In the genomic region with DNA sequence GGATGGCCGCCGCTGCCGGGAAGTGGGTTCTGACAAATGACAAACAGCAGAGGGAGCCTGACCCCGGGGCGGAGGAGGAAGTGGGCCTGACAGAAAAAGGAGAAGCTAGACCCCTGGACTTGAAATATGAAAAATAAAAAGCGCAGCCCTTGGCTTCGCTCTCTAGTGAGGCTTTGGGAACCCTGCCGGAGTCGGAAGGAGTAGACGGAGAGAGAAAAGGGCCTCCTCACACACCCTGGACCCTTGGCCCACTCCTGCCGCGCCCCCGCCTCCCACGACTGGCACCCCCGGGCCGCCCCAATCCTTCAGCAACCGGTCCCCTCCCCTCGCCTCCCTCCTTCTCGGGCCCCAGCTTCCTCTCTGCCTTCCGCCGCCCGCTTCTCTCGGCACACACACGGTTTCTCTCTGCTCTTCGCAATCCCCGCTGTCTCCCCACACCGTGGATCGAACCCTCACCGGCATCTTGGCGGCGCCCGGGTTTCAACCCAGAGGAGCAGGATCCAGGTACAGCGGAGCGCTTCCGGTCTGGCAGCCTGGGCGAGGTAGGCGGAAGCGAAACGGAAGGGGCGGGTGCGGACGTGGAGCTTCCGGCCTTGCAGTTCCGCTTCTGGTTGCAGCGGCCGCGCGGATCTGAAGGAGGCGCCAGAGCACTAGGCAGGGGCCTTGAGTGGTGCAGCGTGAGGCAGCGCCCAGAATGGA, we compare ENCODE assay signal across 1 cellular context.
TF ChIP-seq lines count a peak whose summit lies in the region.

ARPC3 (minus strand) TSS at position 539 of the 699 bp plus-strand sequence; CDS start at position 462, 77 bp downstream.

TF ChIP-seq in H1, 55 proteins besides CTCF, POLR2A, EP300 and RAD21:
- TF ChIP-seq, protein P1, sequence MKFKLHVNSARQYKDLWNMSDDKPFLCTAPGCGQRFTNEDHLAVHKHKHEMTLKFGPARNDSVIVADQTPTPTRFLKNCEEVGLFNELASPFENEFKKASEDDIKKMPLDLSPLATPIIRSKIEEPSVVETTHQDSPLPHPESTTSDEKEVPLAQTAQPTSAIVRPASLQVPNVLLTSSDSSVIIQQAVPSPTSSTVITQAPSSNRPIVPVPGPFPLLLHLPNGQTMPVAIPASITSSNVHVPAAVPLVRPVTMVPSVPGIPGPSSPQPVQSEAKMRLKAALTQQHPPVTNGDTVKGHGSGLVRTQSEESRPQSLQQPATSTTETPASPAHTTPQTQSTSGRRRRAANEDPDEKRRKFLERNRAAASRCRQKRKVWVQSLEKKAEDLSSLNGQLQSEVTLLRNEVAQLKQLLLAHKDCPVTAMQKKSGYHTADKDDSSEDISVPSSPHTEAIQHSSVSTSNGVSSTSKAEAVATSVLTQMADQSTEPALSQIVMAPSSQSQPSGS (IDR thresholded peaks at IDR 0.05; ENCODE audit: low read length), result no peak
- TF ChIP-seq SIRT6 (IDR thresholded peaks at IDR 0.05; ENCODE audit: low read length), result no peak
- no peak for TF ChIP-seq SIX5 (IDR thresholded peaks at IDR 0.05; ENCODE audit: low read depth, low read length)
- TF ChIP-seq POU5F1 (IDR thresholded peaks at IDR 0.05; ENCODE audit: low read depth, low read length), result no peak
- TF ChIP-seq FOSL1 (IDR thresholded peaks at IDR 0.05; ENCODE audit: insufficient read depth, low read depth, low read length), result no peak
- peak; percentile 98 for TF ChIP-seq EGR1 (IDR thresholded peaks at IDR 0.05; ENCODE audit: borderline replicate concordance, low read depth, low read length)
- TF ChIP-seq BCL11A (IDR thresholded peaks at IDR 0.05; ENCODE audit: low read depth in 2 of 2, low read length in 2 of 2), result no peak
- no peak for TF ChIP-seq RBBP5 (IDR thresholded peaks at IDR 0.05; ENCODE audit: borderline replicate concordance, low read depth, low read length)
- TF ChIP-seq KDM1A (IDR thresholded peaks at IDR 0.05; ENCODE audit: borderline replicate concordance, low read length), result no peak
- TF ChIP-seq CBX5 (IDR thresholded peaks at IDR 0.05; ENCODE audit: low read depth, low read length), result no peak
- TF ChIP-seq, protein P2, sequence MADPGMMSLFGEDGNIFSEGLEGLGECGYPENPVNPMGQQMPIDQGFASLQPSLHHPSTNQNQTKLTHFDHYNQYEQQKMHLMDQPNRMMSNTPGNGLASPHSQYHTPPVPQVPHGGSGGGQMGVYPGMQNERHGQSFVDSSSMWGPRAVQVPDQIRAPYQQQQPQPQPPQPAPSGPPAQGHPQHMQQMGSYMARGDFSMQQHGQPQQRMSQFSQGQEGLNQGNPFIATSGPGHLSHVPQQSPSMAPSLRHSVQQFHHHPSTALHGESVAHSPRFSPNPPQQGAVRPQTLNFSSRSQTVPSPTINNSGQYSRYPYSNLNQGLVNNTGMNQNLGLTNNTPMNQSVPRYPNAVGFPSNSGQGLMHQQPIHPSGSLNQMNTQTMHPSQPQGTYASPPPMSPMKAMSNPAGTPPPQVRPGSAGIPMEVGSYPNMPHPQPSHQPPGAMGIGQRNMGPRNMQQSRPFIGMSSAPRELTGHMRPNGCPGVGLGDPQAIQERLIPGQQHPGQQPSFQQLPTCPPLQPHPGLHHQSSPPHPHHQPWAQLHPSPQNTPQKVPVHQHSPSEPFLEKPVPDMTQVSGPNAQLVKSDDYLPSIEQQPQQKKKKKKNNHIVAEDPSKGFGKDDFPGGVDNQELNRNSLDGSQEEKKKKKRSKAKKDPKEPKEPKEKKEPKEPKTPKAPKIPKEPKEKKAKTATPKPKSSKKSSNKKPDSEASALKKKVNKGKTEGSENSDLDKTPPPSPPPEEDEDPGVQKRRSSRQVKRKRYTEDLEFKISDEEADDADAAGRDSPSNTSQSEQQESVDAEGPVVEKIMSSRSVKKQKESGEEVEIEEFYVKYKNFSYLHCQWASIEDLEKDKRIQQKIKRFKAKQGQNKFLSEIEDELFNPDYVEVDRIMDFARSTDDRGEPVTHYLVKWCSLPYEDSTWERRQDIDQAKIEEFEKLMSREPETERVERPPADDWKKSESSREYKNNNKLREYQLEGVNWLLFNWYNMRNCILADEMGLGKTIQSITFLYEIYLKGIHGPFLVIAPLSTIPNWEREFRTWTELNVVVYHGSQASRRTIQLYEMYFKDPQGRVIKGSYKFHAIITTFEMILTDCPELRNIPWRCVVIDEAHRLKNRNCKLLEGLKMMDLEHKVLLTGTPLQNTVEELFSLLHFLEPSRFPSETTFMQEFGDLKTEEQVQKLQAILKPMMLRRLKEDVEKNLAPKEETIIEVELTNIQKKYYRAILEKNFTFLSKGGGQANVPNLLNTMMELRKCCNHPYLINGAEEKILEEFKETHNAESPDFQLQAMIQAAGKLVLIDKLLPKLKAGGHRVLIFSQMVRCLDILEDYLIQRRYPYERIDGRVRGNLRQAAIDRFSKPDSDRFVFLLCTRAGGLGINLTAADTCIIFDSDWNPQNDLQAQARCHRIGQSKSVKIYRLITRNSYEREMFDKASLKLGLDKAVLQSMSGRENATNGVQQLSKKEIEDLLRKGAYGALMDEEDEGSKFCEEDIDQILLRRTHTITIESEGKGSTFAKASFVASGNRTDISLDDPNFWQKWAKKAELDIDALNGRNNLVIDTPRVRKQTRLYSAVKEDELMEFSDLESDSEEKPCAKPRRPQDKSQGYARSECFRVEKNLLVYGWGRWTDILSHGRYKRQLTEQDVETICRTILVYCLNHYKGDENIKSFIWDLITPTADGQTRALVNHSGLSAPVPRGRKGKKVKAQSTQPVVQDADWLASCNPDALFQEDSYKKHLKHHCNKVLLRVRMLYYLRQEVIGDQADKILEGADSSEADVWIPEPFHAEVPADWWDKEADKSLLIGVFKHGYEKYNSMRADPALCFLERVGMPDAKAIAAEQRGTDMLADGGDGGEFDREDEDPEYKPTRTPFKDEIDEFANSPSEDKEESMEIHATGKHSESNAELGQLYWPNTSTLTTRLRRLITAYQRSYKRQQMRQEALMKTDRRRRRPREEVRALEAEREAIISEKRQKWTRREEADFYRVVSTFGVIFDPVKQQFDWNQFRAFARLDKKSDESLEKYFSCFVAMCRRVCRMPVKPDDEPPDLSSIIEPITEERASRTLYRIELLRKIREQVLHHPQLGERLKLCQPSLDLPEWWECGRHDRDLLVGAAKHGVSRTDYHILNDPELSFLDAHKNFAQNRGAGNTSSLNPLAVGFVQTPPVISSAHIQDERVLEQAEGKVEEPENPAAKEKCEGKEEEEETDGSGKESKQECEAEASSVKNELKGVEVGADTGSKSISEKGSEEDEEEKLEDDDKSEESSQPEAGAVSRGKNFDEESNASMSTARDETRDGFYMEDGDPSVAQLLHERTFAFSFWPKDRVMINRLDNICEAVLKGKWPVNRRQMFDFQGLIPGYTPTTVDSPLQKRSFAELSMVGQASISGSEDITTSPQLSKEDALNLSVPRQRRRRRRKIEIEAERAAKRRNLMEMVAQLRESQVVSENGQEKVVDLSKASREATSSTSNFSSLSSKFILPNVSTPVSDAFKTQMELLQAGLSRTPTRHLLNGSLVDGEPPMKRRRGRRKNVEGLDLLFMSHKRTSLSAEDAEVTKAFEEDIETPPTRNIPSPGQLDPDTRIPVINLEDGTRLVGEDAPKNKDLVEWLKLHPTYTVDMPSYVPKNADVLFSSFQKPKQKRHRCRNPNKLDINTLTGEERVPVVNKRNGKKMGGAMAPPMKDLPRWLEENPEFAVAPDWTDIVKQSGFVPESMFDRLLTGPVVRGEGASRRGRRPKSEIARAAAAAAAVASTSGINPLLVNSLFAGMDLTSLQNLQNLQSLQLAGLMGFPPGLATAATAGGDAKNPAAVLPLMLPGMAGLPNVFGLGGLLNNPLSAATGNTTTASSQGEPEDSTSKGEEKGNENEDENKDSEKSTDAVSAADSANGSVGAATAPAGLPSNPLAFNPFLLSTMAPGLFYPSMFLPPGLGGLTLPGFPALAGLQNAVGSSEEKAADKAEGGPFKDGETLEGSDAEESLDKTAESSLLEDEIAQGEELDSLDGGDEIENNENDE (IDR thresholded peaks at IDR 0.05; ENCODE audit: insufficient replicate concordance, low read length), result no peak
- TF ChIP-seq GTF2F1 (IDR thresholded peaks at IDR 0.05; ENCODE audit: borderline replicate concordance, low read depth, low read length), result peak; percentile 94
- no peak for TF ChIP-seq SUZ12 (IDR thresholded peaks at IDR 0.05; ENCODE audit: low read length)
- no peak for TF ChIP-seq E2F6 (IDR thresholded peaks at IDR 0.05)
- TF ChIP-seq SRF (IDR thresholded peaks at IDR 0.05; ENCODE audit: low read depth, low read length), result no peak
- TF ChIP-seq SP2 (IDR thresholded peaks at IDR 0.05; ENCODE audit: low read length), result no peak
- no peak; the same call in 1 of the 2 replicates for TF ChIP-seq BRCA1 (IDR thresholded peaks at IDR 0.05; ENCODE audit: low read depth, low read length)
- peak; percentile 21 for TF ChIP-seq TAF7 (optimal IDR thresholded peaks at IDR 0.05; ENCODE audit: borderline replicate concordance, low read depth, low read length)
- TF ChIP-seq PHF8 (conservative IDR thresholded peaks at IDR 0.05; ENCODE audit: low read depth, low read length), result peak; percentile 61; the same call in 1 of the 2 replicates
- TF ChIP-seq KDM5A (IDR thresholded peaks at IDR 0.05; ENCODE audit: low read length), result no peak
- no peak for TF ChIP-seq EZH2 (IDR thresholded peaks at IDR 0.05; ENCODE audit: low read depth, low read length, severe bottlenecking)
- TF ChIP-seq CBX8 (IDR thresholded peaks at IDR 0.05; ENCODE audit: borderline replicate concordance, low read depth, low read length), result no peak
- TF ChIP-seq ZNF274 (IDR thresholded peaks at IDR 0.05; ENCODE audit: borderline replicate concordance, extremely low read depth, low read length), result no peak
- peak; percentile 75 for TF ChIP-seq MAX (IDR thresholded peaks at IDR 0.05)
- TF ChIP-seq TBP (IDR thresholded peaks at IDR 0.05; ENCODE audit: low read depth, low read length), result peak; percentile 48; the same call in 1 of the 2 replicates
- no peak for TF ChIP-seq CREB1 (IDR thresholded peaks at IDR 0.05)
- TF ChIP-seq TCF12 (IDR thresholded peaks at IDR 0.05; ENCODE audit: low read depth, low read length), result no peak
- TF ChIP-seq RNF2 (IDR thresholded peaks at IDR 0.05; ENCODE audit: borderline replicate concordance, low read depth, low read length, missing control alignments, poor library complexity, severe bottlenecking), result no peak
- TF ChIP-seq ASH2L (IDR thresholded peaks at IDR 0.05; ENCODE audit: low read length), result peak; percentile 46
- no peak for TF ChIP-seq NRF1 (IDR thresholded peaks at IDR 0.05; ENCODE audit: low read depth, low read length)
- TF ChIP-seq CHD2 (IDR thresholded peaks at IDR 0.05; ENCODE audit: low read length), result no peak
- TF ChIP-seq MAFK (IDR thresholded peaks at IDR 0.05; ENCODE audit: low read depth, low read length), result no peak
- TF ChIP-seq KDM4A (IDR thresholded peaks at IDR 0.05; ENCODE audit: low read depth, low read length, severe bottlenecking), result no peak
- no peak for TF ChIP-seq CTBP2 (IDR thresholded peaks at IDR 0.05; ENCODE audit: borderline replicate concordance, insufficient read depth, insufficient read length, low read length)
- no peak for TF ChIP-seq RXRA (IDR thresholded peaks at IDR 0.05; ENCODE audit: insufficient read depth, low read depth, low read length)
- TF ChIP-seq YY1 (IDR thresholded peaks at IDR 0.05; ENCODE audit: low read depth, low read length), result peak; percentile 67; the same call in 1 of the 2 replicates
- TF ChIP-seq NANOG (IDR thresholded peaks at IDR 0.05; ENCODE audit: insufficient read depth, low read depth, low read length, poor library complexity, severe bottlenecking), result peak; percentile 23
- TF ChIP-seq SP1 (IDR thresholded peaks at IDR 0.05; ENCODE audit: low read depth, low read length), result no peak
- no peak for TF ChIP-seq BACH1 (IDR thresholded peaks at IDR 0.05; ENCODE audit: low read length)
- peak; percentile 66 to 95 for TF ChIP-seq SIN3A (conservative IDR thresholded peaks at IDR 0.05 in 1 of 2, IDR thresholded peaks at IDR 0.05 in 1 of 2; ENCODE audit: low read depth in 1 of 2, low read length in 2 of 2)
- no peak for TF ChIP-seq SAP30 (IDR thresholded peaks at IDR 0.05; ENCODE audit: insufficient read depth, insufficient replicate concordance, low read length)
- TF ChIP-seq USF2 (IDR thresholded peaks at IDR 0.05; ENCODE audit: low read length), result no peak
- no peak for TF ChIP-seq CHD1 (IDR thresholded peaks at IDR 0.05; ENCODE audit: low read depth, low read length)
- no peak for TF ChIP-seq TEAD4 (IDR thresholded peaks at IDR 0.05; ENCODE audit: low read depth, low read length)
- TF ChIP-seq, protein P3, sequence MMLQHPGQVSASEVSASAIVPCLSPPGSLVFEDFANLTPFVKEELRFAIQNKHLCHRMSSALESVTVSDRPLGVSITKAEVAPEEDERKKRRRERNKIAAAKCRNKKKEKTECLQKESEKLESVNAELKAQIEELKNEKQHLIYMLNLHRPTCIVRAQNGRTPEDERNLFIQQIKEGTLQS (IDR thresholded peaks at IDR 0.05; ENCODE audit: insufficient read depth, low read depth, low read length), result no peak
- no peak for TF ChIP-seq JUND (IDR thresholded peaks at IDR 0.05; ENCODE audit: low read length)
- no peak for TF ChIP-seq CEBPB (IDR thresholded peaks at IDR 0.05; ENCODE audit: low read depth, low read length)
- TF ChIP-seq RFX5 (IDR thresholded peaks at IDR 0.05; ENCODE audit: borderline replicate concordance, low read depth, low read length), result no peak
- TF ChIP-seq POLR2AphosphoS5 (IDR thresholded peaks at IDR 0.05; ENCODE audit: low read depth, low read length), result no peak
- TF ChIP-seq JUN (IDR thresholded peaks at IDR 0.05; ENCODE audit: low read depth, low read length), result no peak
- peak in 1 of 2 experiments; percentile 28; a peak in 1 of 4 replicates for TF ChIP-seq HDAC2 (IDR thresholded peaks at IDR 0.05; ENCODE audit: borderline replicate concordance in 1 of 2, low read depth in 2 of 2, low read length in 2 of 2)
- TF ChIP-seq HDAC6 (IDR thresholded peaks at IDR 0.05; ENCODE audit: low read depth, low read length), result no peak
- peak; percentile 89; the same call in 1 of the 2 replicates for TF ChIP-seq GABPA (IDR thresholded peaks at IDR 0.05; ENCODE audit: borderline replicate concordance, insufficient read depth, low read length)
- TF ChIP-seq TAF1 (IDR thresholded peaks at IDR 0.05; ENCODE audit: low read depth, low read length), result 0 out of 2 replicates have a peak, but pooled peaks have one; percentile 41
- TF ChIP-seq SP4 (IDR thresholded peaks at IDR 0.05; ENCODE audit: low read length), result no peak
